In genomic region chr15:30023798-30024295, GRCh38 we compare ENCODE assay signal across 2 cellular contexts.
TF ChIP-seq lines count a peak whose summit lies in the region.

No MANE protein-coding gene starts in this region.

TF ChIP-seq in A549, 52 proteins besides CTCF, POLR2A, EP300 and RAD21 (continued from another document):
- TF ChIP-seq MAFK (IDR thresholded peaks at IDR 0.05; ENCODE audit: partially characterized antibody): no peak
- TF ChIP-seq JUNB (IDR thresholded peaks at IDR 0.05): no peak
- no peak for TF ChIP-seq HES2 (IDR thresholded peaks at IDR 0.05)
- no peak for TF ChIP-seq TFCP2L1 (CRISPR knock-in tag; IDR thresholded peaks at IDR 0.05)
- TF ChIP-seq ESRRA (IDR thresholded peaks at IDR 0.05; ENCODE audit: borderline replicate concordance, low read length): no peak
- no peak for TF ChIP-seq CBX2 (IDR thresholded peaks at IDR 0.05; ENCODE audit: borderline replicate concordance, low read depth)
- no peak for TF ChIP-seq USF2 (IDR thresholded peaks at IDR 0.05)
- no peak for TF ChIP-seq ZC3H11A (IDR thresholded peaks at IDR 0.05)
- no peak for TF ChIP-seq CHD4 (IDR thresholded peaks at IDR 0.05; ENCODE audit: borderline replicate concordance)
- no peak for TF ChIP-seq PHF8 (IDR thresholded peaks at IDR 0.05; ENCODE audit: borderline replicate concordance, low read depth)
- no peak for TF ChIP-seq TP53 (CRISPR knock-in tag; IDR thresholded peaks at IDR 0.05)
- TF ChIP-seq CBX8 (IDR thresholded peaks at IDR 0.05): no peak
- TF ChIP-seq RFX5 (IDR thresholded peaks at IDR 0.05): no peak
- no peak for TF ChIP-seq HOXA7 (CRISPR knock-in tag; IDR thresholded peaks at IDR 0.05)

TF ChIP-seq in IMR-90, 13 proteins besides CTCF, POLR2A, EP300 and RAD21 (continued from another document):
- TF ChIP-seq USF2 (IDR thresholded peaks at IDR 0.05; ENCODE audit: low read depth, low read length) (no peak), BHLHE40 (IDR thresholded peaks at IDR 0.05; ENCODE audit: low read depth, low read length) (no peak), CEBPB (IDR thresholded peaks at IDR 0.05; ENCODE audit: low read depth, low read length) (no peak)
